8 cellular contexts compared by ENCODE assay signal in genomic region chr13:87123987-87124784, GRCh38.
DNase-seq lines count a peak whose midpoint lies in the region; ATAC-seq, FAIRE-seq and TF ChIP-seq lines count a peak whose summit lies in the region.

No MANE protein-coding gene starts in this region.

- WGBS in A549 (ENCODE audit: missing lambda C conversion rate) = 26% methylated on average over 10 of the region's 10 CpGs

- TF ChIP-seq CTCF in A549 (IDR thresholded peaks at IDR 0.05) (no peak), Panc1 (IDR thresholded peaks at IDR 0.05) (no peak), fibroblast of the aortic adventitia (IDR thresholded peaks at IDR 0.05; ENCODE audit: insufficient read depth, low read length) (no peak)

- H3K9me3 ChIP-seq in A549 (no peaks in the 10 kb centered on the region), Panc1 (ENCODE audit: control insufficient read depth, insufficient read depth, low read depth, low read length) (no peaks in the 10 kb centered on the region)

- no peak overlapping the region for H3K27ac ChIP-seq in A549
- H3K27ac ChIP-seq in Panc1 (ENCODE audit: low read length) = peak overlapping the region; percentile 82

- CTCF ChIA-PET in A549 (lab: Yijun Ruan, JAX) = no interaction called here
- CTCF ChIA-PET in Panc1 (lab: Charles Lee) = no interaction called here

- TF ChIP-seq RAD21 in A549 (conservative IDR thresholded peaks at IDR 0.05 in 1 of 2, IDR thresholded peaks at IDR 0.05 in 1 of 2) = no peak

- no TSS peak for BruUV-seq in Panc1 (replicated peaks; lab: Mats Ljungman, UMichigan)

- H3K27me3 ChIP-seq in Panc1 (ENCODE audit: control insufficient read depth, insufficient read depth, low read length) = no peaks in the 10 kb centered on the region

- TF ChIP-seq EP300 in A549 (IDR thresholded peaks at IDR 0.05) = no peak

- TF ChIP-seq POLR2A in A549 (IDR thresholded peaks at IDR 0.05; ENCODE audit: low read length) = no peak
- TF ChIP-seq POLR2A in H54 (IDR thresholded peaks at IDR 0.05; ENCODE audit: low read depth, low read length) = no peak

- H3K4me1 ChIP-seq in A549 (0 out of 3 replicates have a peak, but pooled peaks cover 3% of the 10 kb centered on the region), Panc1 (ENCODE audit: control insufficient read depth, insufficient read depth, low read length) (peaks cover 3% of the 10 kb centered on the region; the same call in 1 of the 2 replicates)

- POLR2A ChIA-PET in A549 (lab: Yijun Ruan, JAX) = no interaction called here
- POLR2A ChIA-PET in Panc1 (lab: Charles Lee) = no interaction called here

- H3K36me3 ChIP-seq in Panc1 (ENCODE audit: control insufficient read depth, insufficient read depth, low read length) = no peaks in the 10 kb centered on the region

- FAIRE-seq in A549 (lab: Jason Lieb, UNC) (no peak), H54 (lab: Jason Lieb, UNC) (peak; percentile 100)

- peak overlapping the region; percentile 45 for H3K4me2 ChIP-seq in A549

- ATAC-seq in A549 (peak; percentile 57 to 86), Panc1 (peak; percentile 99), GM19324 (IDR thresholded peaks at IDR 0.05; ENCODE audit: low FRiP score, unreplicated experiment) (no peak), HG03159 (IDR thresholded peaks at IDR 0.05; ENCODE audit: unreplicated experiment) (no peak), HG03520 (IDR thresholded peaks at IDR 0.05; ENCODE audit: unreplicated experiment) (no peak)

- in situ Hi-C loops in Panc1 (cut with HindIII; ENCODE audit: low pct_unique_long_range_greater_than_20kb, low sequenced_read_pairs) = no loop called here

- H3K4me3 ChIP-seq in A549 (no peak overlapping the region), Panc1 (ENCODE audit: low read depth in 2 of 2, low read length in 2 of 2) (no peak overlapping the region), fibroblast of the aortic adventitia (ENCODE audit: low read depth, low read length) (no peak overlapping the region)

- DNase-seq in A549 (ENCODE audit: low read depth in 1 of 2, low spot score in 1 of 2) (peak; percentile 1 to 62), H54 (ENCODE audit: insufficient read length, low spot score) (peak; percentile 70), Panc1 (ENCODE audit: low read depth, low spot score) (peak; percentile 85), fibroblast of the aortic adventitia (ENCODE audit: low read depth) (peak; percentile 97), dermis blood vessel endothelial cell (no peak)

- intact Hi-C loops in Panc1 (cut with micrococcal nuclease; ENCODE audit: unreplicated experiment) = no loop called here

TF ChIP-seq in A549, 52 proteins besides CTCF, POLR2A, EP300 and RAD21:
- TF ChIP-seq ESRRA (IDR thresholded peaks at IDR 0.05; ENCODE audit: borderline replicate concordance, low read length) = no peak
- TF ChIP-seq CEBPB (IDR thresholded peaks at IDR 0.05) = peak in 1 of 2 experiments; percentile 7; a peak in 1 of 4 replicates
- no peak for TF ChIP-seq FOSL2 (IDR thresholded peaks at IDR 0.05)
- peak; percentile 40; the same call in 1 of the 2 replicates for TF ChIP-seq FOSL2 (CRISPR knock-in tag; IDR thresholded peaks at IDR 0.05)

Comparison
In these comparisons a context has a peak if more than half of its experiments do, and no peak if none do; other contexts are left out.
1. ATAC-seq: peak in A549 (2 of 2) and Panc1 (single experiment); none in GM19324 (single experiment), HG03159 (single experiment) and HG03520 (single experiment).